In genomic region chr9:19464764-19465570, GRCh38 we compare ENCODE assay signal across 8 cellular contexts. TPM values are rescaled to one million over a fixed set of nuclear protein-coding genes. Genes with fewer than 3 reads are reported as not detected.
A peak's percentile ranks its signal among the peaks of the same experiment; 100 is the strongest.
DNase-seq lines count a peak whose midpoint lies in the region; ATAC-seq, FAIRE-seq and TF ChIP-seq lines count a peak whose summit lies in the region.

No MANE protein-coding gene starts in this region.

- peak overlapping the region; percentile 71 for H3K27ac Mint-ChIP-seq in activated CD4-positive, alpha-beta T cell treated with anti-CD3 and anti-CD28 coated beads for 36 hours

- H3K36me3 ChIP-seq in left lung: no peaks in the 10 kb centered on the region

- DNase-seq in GM12891 (ENCODE audit: insufficient read length, low spot score): peak; percentile 94
- DNase-seq in NCI-H1092 (lab: John Stamatoyannopoulos, UW): peak; percentile 76
- DNase-seq in activated CD4-positive, alpha-beta T cell treated with anti-CD3 and anti-CD28 coated beads for 36 hours: peak; percentile 83
- DNase-seq in left lung: peak; percentile 61 to 91
- peak; percentile 70 to 75 for DNase-seq in stimulated activated CD4-positive, alpha-beta T cell treated with anti-CD3 and anti-CD28 coated beads, Interleukin-2, amount 100 ng/mL, for 24 hours
- no peak for DNase-seq in dedifferentiated amniotic fluid mesenchymal stem cell (ENCODE audit: extremely low spot score)

- no peaks in the 10 kb centered on the region for H3K36me3 Mint-ChIP-seq in activated CD4-positive, alpha-beta T cell treated with anti-CD3 and anti-CD28 coated beads for 36 hours (ENCODE audit: low read depth)

- H3K9me3 Mint-ChIP-seq in activated CD4-positive, alpha-beta T cell treated with anti-CD3 and anti-CD28 coated beads for 36 hours (ENCODE audit: low read depth): no peaks in the 10 kb centered on the region

- ATAC-seq in HG02610 (IDR thresholded peaks at IDR 0.05; ENCODE audit: unreplicated experiment) (peak; percentile 92), left lung (peak; percentile 98)
- ATAC-seq in activated CD4-positive, alpha-beta T cell treated with anti-CD3 and anti-CD28 coated beads for 36 hours: peak; percentile 89

- peak; percentile 78 to 89 for TF ChIP-seq CTCF in left lung (IDR thresholded peaks at IDR 0.05)

- H3K9me3 ChIP-seq in left lung: no peaks in the 10 kb centered on the region

- peak overlapping the region; percentile 77 for H3K4me3 Mint-ChIP-seq in activated CD4-positive, alpha-beta T cell treated with anti-CD3 and anti-CD28 coated beads for 36 hours

- POLR2A ChIA-PET in activated CD4-positive, alpha-beta T cell treated with anti-CD3 and anti-CD28 coated beads for 36 hours (lab: Charles Lee): interaction anchor here (0.6 kb wide), 1 partner anchor 863 kb away, joined by 9 read pairs; no protein-coding TSS in a partner anchor

- H3K27me3 ChIP-seq in left lung: peaks cover 0 to 5% of the 10 kb centered on the region in 2 donors

- FAIRE-seq in GM12891 (lab: Jason Lieb, UNC): peak; percentile 97

- peak overlapping the region; percentile 75 for H3K27ac ChIP-seq in cingulate gyrus (ENCODE audit: low read depth, low read length)
- H3K27ac ChIP-seq in left lung: no peak overlapping the region

- H3K4me3 ChIP-seq in left lung: peak overlapping the region; percentile 31 to 41

- H3K4me1 Mint-ChIP-seq in activated CD4-positive, alpha-beta T cell treated with anti-CD3 and anti-CD28 coated beads for 36 hours: peaks cover 7% of the 10 kb centered on the region

- intact Hi-C loops in activated CD4-positive, alpha-beta T cell treated with anti-CD3 and anti-CD28 coated beads for 36 hours (cut with DNase I, micrococcal nuclease): loop anchor here in 1 of 2 experiments (2.0 kb wide), 2 partner anchors 84 to 458 kb away; partner anchors contain the start of gene RPS6
- intact Hi-C loops in left lung (cut with DNase I): no loop called here

- TF ChIP-seq POLR2A in GM12891 (IDR thresholded peaks at IDR 0.05; ENCODE audit: low read depth, low read length): no peak

- no peaks in the 10 kb centered on the region for H3K27me3 Mint-ChIP-seq in activated CD4-positive, alpha-beta T cell treated with anti-CD3 and anti-CD28 coated beads for 36 hours

- peaks cover 0 to 7% of the 10 kb centered on the region in 2 donors for H3K4me1 ChIP-seq in left lung

- CTCF ChIA-PET in activated CD4-positive, alpha-beta T cell treated with anti-CD3 and anti-CD28 coated beads for 36 hours (lab: Charles Lee): interaction anchor here (0.5 to 7.6 kb wide), 62 partner anchors 9 to 1473 kb away, joined by 3 to 72 read pairs (median 4); partner anchors contain the start of genes RPS6 and RRAGA

TF ChIP-seq in GM12891, 5 proteins besides CTCF, POLR2A, EP300 and RAD21:
- no peak for TF ChIP-seq POLR2AphosphoS5 (IDR thresholded peaks at IDR 0.05; ENCODE audit: low read depth, low read length)
- TF ChIP-seq POU2F2 (IDR thresholded peaks at IDR 0.05; ENCODE audit: low read depth, low read length): no peak
- TF ChIP-seq PAX5 (IDR thresholded peaks at IDR 0.05; ENCODE audit: insufficient read depth, low read length, severe bottlenecking): no peak
- TF ChIP-seq TAF1 (IDR thresholded peaks at IDR 0.05; ENCODE audit: low read depth, low read length): no peak
- TF ChIP-seq SPI1 (IDR thresholded peaks at IDR 0.05; ENCODE audit: low read depth, low read length): no peak
TF ChIP-seq in GM12891: peak in this region for 0.

RNA-seq across cellular contexts. Expression of gene ACER2, which starts 56.2 kb away (rescaled TPM):
- 1.1 TPM for polyA plus RNA-seq in GM12891 (2012; ENCODE audit: low read depth, missing spikeins)
- total RNA-seq in activated CD4-positive, alpha-beta T cell treated with anti-CD3 and anti-CD28 coated beads for 36 hours: 1 to 10 TPM; 1.5 to 1.6 TPM
- 1 to 10 TPM; 3.5 to 8.1 TPM for total RNA-seq in left lung
